ENCODE assay signal across 31 cellular contexts in the genomic region with DNA sequence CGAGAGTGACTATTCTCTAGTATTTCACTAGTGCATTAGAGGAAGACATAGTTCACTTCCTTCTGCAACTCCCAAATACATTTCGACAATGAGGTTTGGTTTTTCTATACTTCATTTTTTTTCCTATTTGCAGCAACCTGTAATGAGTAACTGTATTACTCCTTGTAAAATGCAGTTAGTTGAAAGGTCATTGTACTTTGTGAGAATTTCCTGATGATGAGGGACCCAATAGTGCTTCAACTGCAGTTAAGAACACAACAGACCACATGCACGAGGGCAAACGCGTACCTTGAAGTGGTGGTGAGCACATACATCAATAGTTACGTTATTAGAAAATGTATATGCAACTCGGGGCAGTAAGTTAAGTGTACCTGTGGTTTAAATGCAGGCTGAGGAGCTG.
"Had no signal": no experiment of that assay in that cellular context is flagged by ENCODE, and none has a peak within 500 bp of the region (broad histone marks: within the 10 kb centered on the region; RNA-seq: fewer than 3 reads in every experiment).

No MANE protein-coding gene starts in this region.

- H3K27ac Mint-ChIP-seq: activated B cell treated with CpG ODN at 0.5 μM for 24 hours; dendritic cell treated with granulocyte-macrophage colony-stimulating factor and Interleukin-4, amounts not matched to agents 40 ng/mL and 50 ng/mL, for 4 days; stimulated activated naive B cell treated with anti-CD40 and anti-IgM and Interleukin-4, amounts not matched to agents 10 μg/mL and 1 μg/mL and 100 μg/mL, for 72 hours; type B pancreatic cell had no signal

- H3K27ac ChIP-seq: epithelial cell of prostate, esophagus squamous epithelium, pancreas, prostate gland, skin epidermis, thoracic aorta, vagina had no signal

- H3K4me3 ChIP-seq: esophagus squamous epithelium, heart right ventricle, left lung, lung, pancreas, prostate gland, skin epidermis, stomach, thoracic aorta, vagina had no signal

- H3K36me3 ChIP-seq: prostate gland, thoracic aorta, vagina had no signal

- DNase-seq: activated B cell treated with CpG ODN at 0.5 μM for 24 hours; activated CD4-positive, alpha-beta T cell treated with anti-CD3 and anti-CD28 coated beads, Interleukin-2, amount 50 U/mL, for 4 hours; activated CD8-positive, alpha-beta memory T cell treated with anti-CD3 and anti-CD28 coated beads for 24 hours; activated gamma-delta T cell treated with Interleukin-2 at 50 U/mL for 16 hours; activated naive CD4-positive, alpha-beta T cell treated with anti-CD3 and anti-CD28 coated beads, Interleukin-2, amount 50 U/mL, for 16 hours; activated T-cell treated with anti-CD3 and anti-CD28 coated beads, Interleukin-2, amount 50 U/mL, for 1 hour; amniotic stem cell; caudate nucleus; effector CD8-positive, alpha-beta T cell; esophagus squamous epithelium; foreskin melanocyte; heart right ventricle; kidney glomerular epithelial cell; left lung; naive thymus-derived CD4-positive, alpha-beta T cell; nucleus accumbens; pancreas; retina; stimulated activated CD4-positive, alpha-beta T cell treated with anti-CD3 and anti-CD28 coated beads, Interleukin-1b, Interleukin-23, amount 100 ng/mL, for 48 hours; stimulated activated naive B cell treated with anti-CD40 and anti-IgM and Interleukin-4, amounts not matched to agents 10 μg/mL and 1 μg/mL and 100 μg/mL, for 72 hours; stomach; T-helper 2 cell had no signal

- H3K4me3 Mint-ChIP-seq: activated B cell treated with CpG ODN at 0.5 μM for 24 hours; dendritic cell treated with granulocyte-macrophage colony-stimulating factor and Interleukin-4, amounts not matched to agents 40 ng/mL and 50 ng/mL, for 4 days; naive thymus-derived CD4-positive, alpha-beta T cell; neural crest cell; stimulated activated naive B cell treated with anti-CD40 and anti-IgM and Interleukin-4, amounts not matched to agents 10 μg/mL and 1 μg/mL and 100 μg/mL, for 72 hours; type B pancreatic cell had no signal

- H3K27me3 ChIP-seq: esophagus squamous epithelium, heart right ventricle, left lung, pancreas, stomach, vagina had no signal

- H3K9me3 Mint-ChIP-seq: activated B cell treated with CpG ODN at 0.5 μM for 24 hours; dendritic cell treated with granulocyte-macrophage colony-stimulating factor and Interleukin-4, amounts not matched to agents 40 ng/mL and 50 ng/mL, for 4 days; naive thymus-derived CD4-positive, alpha-beta T cell; neural crest cell; stimulated activated naive B cell treated with anti-CD40 and anti-IgM and Interleukin-4, amounts not matched to agents 10 μg/mL and 1 μg/mL and 100 μg/mL, for 72 hours; type B pancreatic cell had no signal

- H3K27me3 Mint-ChIP-seq: activated B cell treated with CpG ODN at 0.5 μM for 24 hours; dendritic cell treated with granulocyte-macrophage colony-stimulating factor and Interleukin-4, amounts not matched to agents 40 ng/mL and 50 ng/mL, for 4 days; naive thymus-derived CD4-positive, alpha-beta T cell; stimulated activated naive B cell treated with anti-CD40 and anti-IgM and Interleukin-4, amounts not matched to agents 10 μg/mL and 1 μg/mL and 100 μg/mL, for 72 hours had no signal

- H3K4me1 ChIP-seq: left lung, prostate gland had no signal

- H3K9me3 ChIP-seq: esophagus squamous epithelium, heart right ventricle, left lung, pancreas, prostate gland, stomach, thoracic aorta, vagina had no signal
